Comparison of ENCODE assay signal across 8 cellular contexts in the genomic region with DNA sequence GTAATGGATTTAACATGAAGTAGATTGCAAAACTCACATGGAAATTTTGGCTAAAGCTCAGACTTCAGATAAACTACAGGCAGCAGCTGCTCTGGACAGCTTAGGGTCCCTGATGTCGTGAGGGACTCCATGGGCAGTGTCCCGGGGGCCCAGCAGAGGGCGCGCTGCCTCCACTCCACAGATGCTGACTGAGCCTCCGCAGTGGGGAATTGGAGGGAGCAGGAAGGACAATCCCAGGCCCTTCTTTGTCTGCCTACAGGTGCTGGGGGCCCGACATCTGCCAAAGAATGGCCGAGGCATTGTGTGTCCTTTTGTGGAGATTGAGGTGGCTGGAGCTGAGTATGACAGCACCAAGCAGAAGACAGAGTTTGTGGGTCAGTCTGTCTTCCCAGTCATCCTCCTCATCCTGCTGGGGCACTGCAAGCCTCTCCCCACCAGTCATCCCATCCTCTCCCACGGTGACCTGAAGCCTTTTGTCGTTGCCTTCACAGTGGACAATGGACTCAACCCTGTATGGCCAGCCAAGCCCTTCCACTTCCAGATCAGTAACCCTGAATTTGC. TPM values are rescaled to one million over a fixed set of nuclear protein-coding genes. Genes with fewer than 3 reads are reported as not detected.
DNase-seq lines count a peak whose midpoint lies in the region; ATAC-seq, FAIRE-seq and TF ChIP-seq lines count a peak whose summit lies in the region.

No MANE protein-coding gene starts in this region.

- peak; percentile 85 for FAIRE-seq in GM19239 (lab: Jason Lieb, UNC)

- H3K27me3 ChIP-seq in AG04450 (ENCODE audit: control insufficient read depth, insufficient read depth, low read length), result no peaks in the 10 kb centered on the region

- peak overlapping the region; percentile 21 for H3K27ac ChIP-seq in AG04450 (ENCODE audit: low read depth, low read length)

- TF ChIP-seq CTCF in AG04450 (IDR thresholded peaks at IDR 0.05; ENCODE audit: low read depth, low read length) (peak; percentile 99), cardiac fibroblast (IDR thresholded peaks at IDR 0.05; ENCODE audit: low read depth, low read length) (peak; percentile 96)

- ATAC-seq in GM21360 (IDR thresholded peaks at IDR 0.05; ENCODE audit: unreplicated experiment), result no peak

- H3K4me3 ChIP-seq in AG04450 (ENCODE audit: low read depth, low read length), result no peak overlapping the region
- no peak overlapping the region for H3K4me3 ChIP-seq in cardiac fibroblast (replicated peaks in 1 of 2; ENCODE audit: low read depth in 2 of 2, low read length in 2 of 2)

- DNase-seq in AG04450 (ENCODE audit: low read depth, low spot score) (peak; percentile 72), GM19239 (ENCODE audit: insufficient read length, low spot score) (peak; percentile 68), NCI-H2107 (lab: John Stamatoyannopoulos, UW) (peak; percentile 12), cardiac fibroblast (ENCODE audit: low read depth in 2 of 2) (peak; percentile 78 to 92), kidney glomerular epithelial cell (lab: John Stamatoyannopoulos, UW) (peak; percentile 20)
- DNase-seq in activated CD4-positive, CD25-positive, alpha-beta regulatory T cell treated with anti-CD3 and anti-CD28 coated beads, Interleukin-2, amount 50 U/mL, for 16 hours (ENCODE audit: low read depth, low spot score), result peak; percentile 23
- DNase-seq in stimulated activated CD4-positive, alpha-beta T cell treated with anti-CD3 and anti-CD28 coated beads, Interleukin-15, amount 100 ng/mL, for 48 hours (ENCODE audit: low read depth in 2 of 2), result peak; percentile 22 to 40

- POLR2A ChIA-PET in AG04450 (lab: Yijun Ruan, JAX), result interaction anchor here (1.0 to 1.8 kb wide), 2 partner anchors 60 to 119 kb away, joined by 3 to 6 read pairs; no protein-coding TSS in a partner anchor

- CTCF ChIA-PET in AG04450 (lab: Charles Lee), result interaction anchor here (0.5 to 7.3 kb wide), 65 partner anchors 9 to 444 kb away, joined by 3 to 170 read pairs (median 5); partner anchors contain the start of genes LPIN3 and PLCG1

- no peaks in the 10 kb centered on the region for H3K9me3 ChIP-seq in AG04450 (ENCODE audit: control insufficient read depth, insufficient read depth, low read length)

RNA-seq across cellular contexts. Expression of gene PLCG1, which starts 35.9 kb away (rescaled TPM):
- 54.6 and 71.8 TPM in 2 replicates for polyA plus RNA-seq in AG04450 (2011; rRNA removed)
- polyA minus RNA-seq in AG04450 (2011; rRNA and poly(A)+ RNA removed), result 102 and 122 TPM in 2 replicates

Comparison
In these comparisons a context has a peak if more than half of its experiments do, and no peak if none do; other contexts are left out.
1. DNase-seq: peak in every context shown above with its lines; median percentile 85 in cardiac fibroblast; 72 in AG04450; 68 in GM19239; 31 in stimulated activated CD4-positive, alpha-beta T cell treated with anti-CD3 and anti-CD28 coated beads, Interleukin-15, amount 100 ng/mL, for 48 hours; 23 in activated CD4-positive, CD25-positive, alpha-beta regulatory T cell treated with anti-CD3 and anti-CD28 coated beads, Interleukin-2, amount 50 U/mL, for 16 hours; 20 in kidney glomerular epithelial cell; 12 in NCI-H2107.